Comparison of ENCODE assay signal across 13 cellular contexts in genomic region chrX:110172215-110172614, GRCh38.
A peak's percentile ranks its signal among the peaks of the same experiment; 100 is the strongest.
DNase-seq lines count a peak whose midpoint lies in the region; ATAC-seq and TF ChIP-seq lines count a peak whose summit lies in the region.
"Had no signal": no experiment of that assay in that cellular context is flagged by ENCODE, and none has a peak within 500 bp of the region (broad histone marks: within the 10 kb centered on the region; RNA-seq: fewer than 3 reads in every experiment).

No MANE protein-coding gene starts in this region.

- ATAC-seq in GM19351 (IDR thresholded peaks at IDR 0.05; ENCODE audit: unreplicated experiment) (peak; percentile 97), HG02943 (IDR thresholded peaks at IDR 0.05; ENCODE audit: low read depth, unreplicated experiment) (peak; percentile 97)
- ATAC-seq: CD8-positive, alpha-beta T cell; HCT116 had no signal

- TF ChIP-seq CTCF in GM12865 (IDR thresholded peaks at IDR 0.05; ENCODE audit: insufficient read depth, low read depth, low read length, missing control alignments) (no peak), NB4 (IDR thresholded peaks at IDR 0.05; ENCODE audit: low read depth, low read length) (no peak), coronary artery (IDR thresholded peaks at IDR 0.05) (no peak)

- H3K4me3 ChIP-seq in GM12865 (ENCODE audit: low read depth, low read length) (no peak overlapping the region), NB4 (ENCODE audit: low read depth, low read length) (no peak overlapping the region), coronary artery (no peak overlapping the region)
- H3K4me3 ChIP-seq: ascending aorta had no signal

- TF ChIP-seq POLR2A in NB4 (IDR thresholded peaks at IDR 0.05; ENCODE audit: extremely low read depth, insufficient read length), result no peak

- peak; percentile 78 for DNase-seq in GM12865 (ENCODE audit: low read depth)
- peak; percentile 8 for DNase-seq in NB4 (ENCODE audit: low read depth)
- DNase-seq in KBM-7, result no peak
- no peak for DNase-seq in HUDEP-2 (lab: John Stamatoyannopoulos, UW; ENCODE audit: unreplicated experiment in 76 of 76)
- no peak for DNase-seq in NCI-H748 treated with DMSO at 0.1 percent for 48 hours (lab: John Stamatoyannopoulos, UW)
- no peak for DNase-seq in coronary artery (ENCODE audit: low spot score)
- DNase-seq: CD8-positive, alpha-beta T cell; NCI-H2227 treated with DMSO at 0.1 percent for 48 hours; stimulated activated CD4-positive, alpha-beta T cell treated with anti-CD3 and anti-CD28 coated beads, Interleukin-2, amount 100 ng/mL, for 48 hours had no signal

- in situ Hi-C loops in KBM-7 (cut with MboI; ENCODE audit: low pct_unique_long_range_greater_than_20kb, low sequenced_read_pairs), result no loop called here

- H3K27ac ChIP-seq in coronary artery, result no peak overlapping the region

Comparison
In these comparisons a context has a peak if more than half of its experiments do, and no peak if none do; other contexts are left out.
1. DNase-seq: peak in GM12865 (single experiment) and NB4 (single experiment); none in KBM-7 (single experiment), HUDEP-2 (0 of 76), NCI-H748 treated with DMSO at 0.1 percent for 48 hours (single experiment) and coronary artery (single experiment).